In the genomic region with DNA sequence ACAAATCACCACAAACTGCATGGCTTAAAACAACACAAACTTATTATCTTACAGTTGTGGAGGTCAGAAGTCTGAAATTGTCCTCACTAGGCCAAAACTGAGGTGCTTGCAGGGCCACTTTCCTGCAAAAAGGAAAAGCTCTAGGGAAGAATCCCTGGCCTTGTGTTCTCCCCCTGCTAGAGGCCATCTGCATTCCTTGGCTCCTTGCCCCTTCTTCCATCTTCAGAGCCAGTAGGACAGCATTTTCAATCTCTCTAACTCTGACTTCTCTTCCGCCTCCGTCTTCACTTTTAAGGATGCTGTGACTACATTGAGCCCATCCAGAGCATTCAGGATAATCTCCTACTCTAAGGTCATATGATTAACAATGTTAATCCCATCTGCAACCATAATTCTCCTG, we compare ENCODE assay signal across 19 cellular contexts.
DNase-seq lines count a peak whose midpoint lies in the region; TF ChIP-seq lines count a peak whose summit lies in the region.
"Had no signal": no experiment of that assay in that cellular context is flagged by ENCODE, and none has a peak within 500 bp of the region (broad histone marks: within the 10 kb centered on the region; RNA-seq: fewer than 3 reads in every experiment).

No MANE protein-coding gene starts in this region.

- TF ChIP-seq CTCF in RWPE1 (conservative IDR thresholded peaks at IDR 0.05; ENCODE audit: low read depth) (no peak), ovary (IDR thresholded peaks at IDR 0.05) (no peak)

- intact Hi-C loops in ovary (cut with DNase I): no loop called here

- 0 out of 2 replicates have a peak overlapping the region, but pooled peaks have one; percentile 20 for H3K27ac ChIP-seq in RWPE1
- no peak overlapping the region for H3K27ac ChIP-seq in ovary
- H3K27ac ChIP-seq: 22Rv1; BLaER1 treated with 17β-estradiol and CSF1 and Interleukin-3, amounts not matched to agents 10 nM and 100 nM had no signal

- DNase-seq in NCI-H82 (lab: John Stamatoyannopoulos, UW) (peak; percentile 48), NCI-H82 treated with DMSO at 0.1 percent for 48 hours (lab: John Stamatoyannopoulos, UW; ENCODE audit: unreplicated experiment) (no peak), DMS 273 treated with DMSO at 0.1 percent for 48 hours (lab: John Stamatoyannopoulos, UW) (peak; percentile 4), RWPE1 (ENCODE audit: low spot score) (no peak), pons (ENCODE audit: low spot score) (peak; percentile 6), RPMI8226 (no peak), H4 (ENCODE audit: low spot score) (no peak), ovary (no peak)
- DNase-seq: CD4-positive, alpha-beta T cell; CD8-positive, alpha-beta memory T cell; DMS153; DND-41; GDM1; GOT3; H7; HCEC 1CT had no signal

- TF ChIP-seq POLR2A in ovary (IDR thresholded peaks at IDR 0.05): no peak

- H3K4me1 ChIP-seq in ovary (ENCODE audit: insufficient read depth): no peaks in the 10 kb centered on the region

- CTCF ChIA-PET in RWPE1 (lab: Yijun Ruan, JAX): interaction anchor here (0.6 kb wide), 1 partner anchor 173 kb away, joined by 3 read pairs; no protein-coding TSS in a partner anchor

- TF ChIP-seq EP300 in ovary (IDR thresholded peaks at IDR 0.05): no peak

- POLR2A ChIA-PET in RWPE1 (lab: Yijun Ruan, JAX; ENCODE audit: low non-redundant PET): no interaction called here

- H3K4me3 ChIP-seq in ovary: no peak overlapping the region
- H3K4me3 ChIP-seq: BLaER1 treated with 17β-estradiol and CSF1 and Interleukin-3, amounts not matched to agents 10 nM and 100 nM; GM12878 had no signal

- WGBS in ovary, 3 donors: 82 to 95% (median 93%) methylated on average over 2 of the region's 2 CpGs

- no peaks in the 10 kb centered on the region for H3K27me3 ChIP-seq in ovary
- H3K27me3 ChIP-seq: BLaER1 treated with 17β-estradiol and CSF1 and Interleukin-3, amounts not matched to agents 10 nM and 100 nM had no signal

- H3K36me3 ChIP-seq in ovary: no peaks in the 10 kb centered on the region
- H3K36me3 ChIP-seq: BLaER1 treated with 17β-estradiol and CSF1 and Interleukin-3, amounts not matched to agents 10 nM and 100 nM had no signal

- H3K9me3 ChIP-seq in ovary: no peaks in the 10 kb centered on the region
- H3K9me3 ChIP-seq: BLaER1 treated with 17β-estradiol and CSF1 and Interleukin-3, amounts not matched to agents 10 nM and 100 nM had no signal

Comparison
In these comparisons a context has a peak if more than half of its experiments do, and no peak if none do; other contexts are left out.
1. DNase-seq: peak in NCI-H82 (single experiment), DMS 273 treated with DMSO at 0.1 percent for 48 hours (single experiment) and pons (single experiment); none in NCI-H82 treated with DMSO at 0.1 percent for 48 hours (single experiment), RWPE1 (single experiment), RPMI8226 (single experiment), H4 (single experiment) and ovary (0 of 5).